12 cellular contexts compared by ENCODE assay signal in genomic region chr17:57032343-57032742, GRCh38. TPM values are rescaled to one million over a fixed set of nuclear protein-coding genes. Genes with fewer than 3 reads are reported as not detected.
DNase-seq lines count a peak whose midpoint lies in the region; ATAC-seq and TF ChIP-seq lines count a peak whose summit lies in the region.
"Had no signal": no experiment of that assay in that cellular context is flagged by ENCODE, and none has a peak within 500 bp of the region (broad histone marks: within the 10 kb centered on the region; RNA-seq: fewer than 3 reads in every experiment).

No MANE protein-coding gene starts in this region.

- intact Hi-C loops in right cardiac atrium (cut with DNase I) (no loop called here), gastrocnemius medialis (cut with DNase I; ENCODE audit: low total_unique reads) (no loop called here), spleen (cut with DNase I; ENCODE audit: low total_unique reads) (no loop called here)

- H3K27me3 Mint-ChIP-seq in T-cell, result peaks cover 16 to 44% of the 10 kb centered on the region in 2 donors

- WGBS in right cardiac atrium, result 57% methylated on average over 8 of the region's 8 CpGs
- 81 to 88% (median 85%) methylated on average over 8 of the region's 8 CpGs for WGBS in spleen, 5 donors

- DNase-seq in M059J (ENCODE audit: low read depth) (peak; percentile 7), right cardiac atrium (peak in 2 of 3 donors; percentile 60 to 63), gastrocnemius medialis (no peak), T-cell (no peak), spleen (no peak)
- no peak for DNase-seq in activated T-cell treated with anti-CD3 and anti-CD28 coated beads, Interleukin-2, amount 50 U/mL, for 1 hour
- DNase-seq: activated T-cell treated with anti-CD3 and anti-CD28 coated beads, Interleukin-2, amount 50 U/mL, for 48 hours; naive thymus-derived CD8-positive, alpha-beta T cell; NCI-H69; stimulated activated CD4-positive, alpha-beta T cell treated with anti-CD3 and anti-CD28 coated beads, Interleukin-12 subunit alpha, Interleukin-12 subunit beta, amount 100 ng/mL, for 4 hours had no signal

- H3K4me3 Mint-ChIP-seq in T-cell, result no peak overlapping the region
- H3K4me3 Mint-ChIP-seq: naive thymus-derived CD8-positive, alpha-beta T cell had no signal

- H3K36me3 Mint-ChIP-seq in T-cell, result peaks cover 4% of the 10 kb centered on the region

- no peak overlapping the region for H3K27ac Mint-ChIP-seq in T-cell
- H3K27ac Mint-ChIP-seq: naive thymus-derived CD8-positive, alpha-beta T cell had no signal

- no peak overlapping the region for H3K4me3 ChIP-seq in right cardiac atrium (ENCODE audit: low read length)
- H3K4me3 ChIP-seq in gastrocnemius medialis, result no peak overlapping the region
- H3K4me3 ChIP-seq in spleen, result no peak overlapping the region

- H3K27ac ChIP-seq in VCaP (peak overlapping the region; percentile 84), right cardiac atrium (ENCODE audit: low read length) (peak overlapping the region; percentile 94), gastrocnemius medialis (peak overlapping the region; percentile 53 to 83 (median 69)), spleen (no peak overlapping the region)

- ATAC-seq in right cardiac atrium (peak; percentile 52 to 67), gastrocnemius medialis (peak in 1 of 2 donors; percentile 39), HG02884 (IDR thresholded peaks at IDR 0.05; ENCODE audit: unreplicated experiment) (no peak), T-cell (replicated peaks in 1 of 4) (no peak)
- ATAC-seq: naive thymus-derived CD8-positive, alpha-beta T cell had no signal

- H3K9me3 Mint-ChIP-seq in T-cell, result peaks cover 4 to 11% (median 5%) of the 10 kb centered on the region in 3 donors

- no peaks in the 10 kb centered on the region for H3K36me3 ChIP-seq in gastrocnemius medialis
- no peaks in the 10 kb centered on the region for H3K36me3 ChIP-seq in spleen

- POLR2A ChIA-PET in T-cell (lab: Charles Lee), result no interaction called here

- H3K27me3 ChIP-seq in right cardiac atrium (ENCODE audit: control insufficient read depth, insufficient read depth) (no peaks in the 10 kb centered on the region), gastrocnemius medialis (no peaks in the 10 kb centered on the region), spleen (replicated peaks in 1 of 7) (peaks cover 0 to 37% (median 0%) of the 10 kb centered on the region in 7 donors)

- TF ChIP-seq CTCF in VCaP (conservative IDR thresholded peaks at IDR 0.05), result no peak
- TF ChIP-seq CTCF in gastrocnemius medialis (IDR thresholded peaks at IDR 0.05 in 4 of 5, conservative IDR thresholded peaks at IDR 0.05 in 1 of 5), result no peak
- TF ChIP-seq CTCF in spleen (IDR thresholded peaks at IDR 0.05 in 8 of 11, conservative IDR thresholded peaks at IDR 0.05 in 3 of 11), result no peak

- TF ChIP-seq POLR2A in gastrocnemius medialis (IDR thresholded peaks at IDR 0.05) (no peak), spleen (IDR thresholded peaks at IDR 0.05) (no peak)

- in situ Hi-C loops in gastrocnemius medialis (cut with MboI; ENCODE audit: low sequenced_read_pairs in 4 of 4), result no loop called here

- H3K4me1 ChIP-seq in right cardiac atrium (ENCODE audit: control insufficient read depth, insufficient read depth, low read length), result peaks cover 12% of the 10 kb centered on the region
- H3K4me1 ChIP-seq in gastrocnemius medialis, result peaks cover 35 to 41% of the 10 kb centered on the region in 2 donors
- H3K4me1 ChIP-seq in spleen, result no peaks in the 10 kb centered on the region

- H3K9me3 ChIP-seq in right cardiac atrium (ENCODE audit: control insufficient read depth, low read length), result no peaks in the 10 kb centered on the region
- no peaks in the 10 kb centered on the region for H3K9me3 ChIP-seq in gastrocnemius medialis
- peaks cover 0 to 21% (median 12%) of the 10 kb centered on the region in 8 donors for H3K9me3 ChIP-seq in spleen

- H3K4me1 Mint-ChIP-seq in T-cell, result no peaks in the 10 kb centered on the region

- CTCF ChIA-PET in T-cell (lab: Charles Lee), result interaction anchor here (0.7 kb wide), 2 partner anchors 11 to 42 kb away, joined by 4 read pairs; no protein-coding TSS in a partner anchor

RNA-seq across cellular contexts. Expression of gene AKAP1, which starts 52.7 kb away (rescaled TPM):
- 6.9 and 21.4 TPM in 2 replicates for total RNA-seq in M059J (2014; rRNA removed; shearing (Covaris generic))
- total RNA-seq in right cardiac atrium (100 to 1,000 TPM in 3 of 4 donors, 10 to 100 TPM in 1; 92.3 to 194 (median 175) TPM), gastrocnemius medialis (100 to 1,000 TPM in 2 of 4 donors, 10 to 100 TPM in 2; 57.5 to 174 (median 117) TPM), T-cell (10 to 100 TPM; 28.9 to 42.5 (median 35.6) TPM), spleen (10 to 100 TPM; 15.0 to 23.9 (median 21.1) TPM)
- polyA plus RNA-seq in right cardiac atrium (94.4 TPM), spleen (10 to 100 TPM in 1 of 3 donors, 1 to 10 TPM in 2; 6.7 to 12.5 (median 9.4) TPM)

RNA-seq across cellular contexts. Expression of gene SCPEP1, which starts 54.4 kb away (rescaled TPM):
- total RNA-seq in M059J (2014; rRNA removed; shearing (Covaris generic)), result 95.9 and 99.5 TPM in 2 replicates
- 10 to 100 TPM; 49.7 to 65.0 (median 58.1) TPM for total RNA-seq in right cardiac atrium
- 87.9 TPM for polyA plus RNA-seq in right cardiac atrium
- 10 to 100 TPM in 3 of 4 donors, 1 to 10 TPM in 1; 9.9 to 44.7 (median 30.2) TPM for total RNA-seq in gastrocnemius medialis
- total RNA-seq in T-cell, result 10 to 100 TPM; 18.4 to 24.2 (median 22.4) TPM
- 100 to 1,000 TPM in 4 of 7 donors, 10 to 100 TPM in 3; 74.4 to 127 (median 100) TPM for total RNA-seq in spleen
- 10 to 100 TPM; 75.1 to 95.4 (median 88.5) TPM for polyA plus RNA-seq in spleen

Comparison
In these comparisons a context has a peak if more than half of its experiments do, and no peak if none do; other contexts are left out.
1. DNase-seq: peak in M059J (single experiment) and right cardiac atrium (2 of 3); none in gastrocnemius medialis (0 of 2), T-cell (0 of 34), spleen (single experiment) and activated T-cell treated with anti-CD3 and anti-CD28 coated beads, Interleukin-2, amount 50 U/mL, for 1 hour (single experiment).
2. H3K27ac ChIP-seq: peak in VCaP (single experiment), right cardiac atrium (single experiment) and gastrocnemius medialis (4 of 4); none in spleen (0 of 8).
3. ATAC-seq: peak in right cardiac atrium (2 of 2); none in HG02884 (single experiment) and T-cell (0 of 4).